ENCODE assay signal across 11 cellular contexts in the genomic region with DNA sequence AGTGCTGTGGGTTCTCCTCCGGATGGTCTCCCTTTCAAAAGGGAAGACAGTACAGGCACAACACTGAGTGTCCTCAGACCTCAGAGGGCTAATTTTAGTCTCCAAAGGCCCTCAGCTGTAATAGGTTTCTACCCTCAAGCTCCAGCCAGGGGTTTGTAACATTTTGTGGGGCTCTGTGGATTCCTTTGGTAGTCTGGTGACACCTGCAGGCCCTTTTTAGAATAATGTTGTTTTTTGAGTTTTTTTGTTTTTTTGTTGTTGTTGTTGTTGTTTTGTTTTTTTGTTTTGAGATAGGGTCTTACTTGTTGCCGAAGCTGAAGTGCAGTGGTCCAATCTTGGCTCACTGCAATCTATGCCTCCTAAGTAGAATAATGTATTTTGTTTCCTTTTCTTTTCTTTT. TPM values are rescaled to one million over a fixed set of nuclear protein-coding genes. Genes with fewer than 3 reads are reported as not detected.
DNase-seq lines count a peak whose midpoint lies in the region; ATAC-seq and TF ChIP-seq lines count a peak whose summit lies in the region.
"Had no signal": no experiment of that assay in that cellular context is flagged by ENCODE, and none has a peak within 500 bp of the region (broad histone marks: within the 10 kb centered on the region; RNA-seq: fewer than 3 reads in every experiment).

No MANE protein-coding gene starts in this region.

- H3K4me3 ChIP-seq in right atrium auricular region (no peak overlapping the region), left ventricle myocardium inferior (no peak overlapping the region)

- H3K36me3 ChIP-seq in right atrium auricular region (peaks cover 18% of the 10 kb centered on the region), left ventricle myocardium inferior (peaks cover 10% of the 10 kb centered on the region)

- no peak for DNase-seq in Right ventricle myocardium inferior (ENCODE audit: missing footprints)
- no peak for DNase-seq in right atrium auricular region (ENCODE audit: low spot score)
- DNase-seq in SW480 (ENCODE audit: low spot score) = peak; percentile 20
- no peak for DNase-seq in left ventricle myocardium inferior
- no peak for DNase-seq in COLO829 (ENCODE audit: low spot score)
- DNase-seq in NCI-H2196 treated with DMSO at 0.1 percent for 48 hours (lab: John Stamatoyannopoulos, UW; ENCODE audit: unreplicated experiment) = no peak
- DNase-seq in hippocampal formation (lab: John Stamatoyannopoulos, UW) = no peak
- DNase-seq: CD8-positive, alpha-beta memory T cell; naive B cell; SHP77 had no signal

- H3K27me3 ChIP-seq in right atrium auricular region (no peaks in the 10 kb centered on the region), left ventricle myocardium inferior (ENCODE audit: low read depth) (no peaks in the 10 kb centered on the region)

- H3K4me1 ChIP-seq in right atrium auricular region = peaks cover 0 to 11% of the 10 kb centered on the region in 2 donors
- peaks cover 5% of the 10 kb centered on the region for H3K4me1 ChIP-seq in left ventricle myocardium inferior

- intact Hi-C loops in Right ventricle myocardium inferior (cut with DNase I) = loop anchor here (1.0 to 5.0 kb wide), 2 partner anchors 36 to 78 kb away; partner anchors contain the start of gene SLC25A33
- intact Hi-C loops in left ventricle myocardium inferior (cut with micrococcal nuclease) = loop anchor here (10.0 kb wide), 1 partner anchor 79 kb away; no protein-coding TSS in a partner anchor

- H3K9me3 ChIP-seq in right atrium auricular region (no peaks in the 10 kb centered on the region), left ventricle myocardium inferior (replicated peaks) (no peaks in the 10 kb centered on the region)

- TF ChIP-seq CTCF in right atrium auricular region (IDR thresholded peaks at IDR 0.05) (peak in 1 of 2 donors; percentile 52), left ventricle myocardium inferior (IDR thresholded peaks at IDR 0.05; ENCODE audit: borderline replicate concordance) (peak; percentile 54)

- peak; percentile 46 for ATAC-seq in Right ventricle myocardium inferior
- no peak for ATAC-seq in HG02885 (IDR thresholded peaks at IDR 0.05; ENCODE audit: poor library complexity, unreplicated experiment)

- H3K27ac ChIP-seq in right atrium auricular region (no peak overlapping the region), left ventricle myocardium inferior (replicated peaks) (no peak overlapping the region)

RNA-seq across cellular contexts. Expression of gene TMEM201, which starts 15.0 kb away (rescaled TPM):
- total RNA-seq in Right ventricle myocardium inferior (17.4 TPM), right atrium auricular region (10 to 100 TPM; 17.2 to 18.6 TPM), left ventricle myocardium inferior (21.1 TPM)

RNA-seq across cellular contexts. Expression of gene SLC25A33, which starts 34.5 kb away (rescaled TPM):
- 5.7 TPM for total RNA-seq in Right ventricle myocardium inferior
- total RNA-seq in right atrium auricular region = 10 to 100 TPM; 10.9 to 16.4 TPM
- 6.2 TPM for total RNA-seq in left ventricle myocardium inferior
